16 cellular contexts compared by ENCODE assay signal in genomic region chr2:187158452-187158851, GRCh38.
DNase-seq lines count a peak whose midpoint lies in the region; ATAC-seq and TF ChIP-seq lines count a peak whose summit lies in the region.
"Had no signal": no experiment of that assay in that cellular context is flagged by ENCODE, and none has a peak within 500 bp of the region (broad histone marks: within the 10 kb centered on the region; RNA-seq: fewer than 3 reads in every experiment).

No MANE protein-coding gene starts in this region.

- H3K27ac Mint-ChIP-seq in Calu3 (ENCODE audit: unreplicated experiment): peak overlapping the region; percentile 29
- peak overlapping the region; percentile 91 for H3K27ac Mint-ChIP-seq in endothelial cell (ENCODE audit: unreplicated experiment)
- H3K27ac Mint-ChIP-seq in WTC11: no peak overlapping the region
- H3K27ac Mint-ChIP-seq: CD14-positive monocyte; CD8-positive, alpha-beta T cell; H9; IgD-negative memory B cell had no signal

- no peak for DNase-seq in Right ventricle myocardium inferior (ENCODE audit: missing footprints)
- DNase-seq in left cardiac atrium: no peak
- no peak for DNase-seq in Calu3
- DNase-seq in endothelial cell (ENCODE audit: low spot score): no peak
- DNase-seq in neuronal stem cell (ENCODE audit: low spot score): no peak
- DNase-seq in WTC11 (ENCODE audit: low spot score): no peak
- no peak for DNase-seq in GF-D8 (lab: John Stamatoyannopoulos, UW)
- DNase-seq in AG08396 (ENCODE audit: low spot score): no peak
- DNase-seq: CD8-positive, alpha-beta T cell; COR-L47; DND-41; GM23248; H9 had no signal

- ATAC-seq in Right ventricle myocardium inferior (peak; percentile 48), left cardiac atrium (no peak), WTC11 (no peak)
- ATAC-seq: CD8-positive, alpha-beta T cell; GM12878 had no signal

- H2BK15ac ChIP-seq in neuronal stem cell (ENCODE audit: low read length): no peak overlapping the region

- CTCF ChIA-PET in Calu3 (lab: Charles Lee) (no interaction called here), WTC11 (lab: Charles Lee) (no interaction called here)

- no peak overlapping the region for H3K9ac ChIP-seq in neuronal stem cell (ENCODE audit: low read depth, low read length, poor library complexity)
- H3K9ac ChIP-seq: GM23248 had no signal

- no CpG with 5 or more reads among the region's 3 CpGs for WGBS in neuronal stem cell (ENCODE audit: extremely low coverage in 2 of 2, insufficient read length in 2 of 2, insufficient replicate concordance in 1 of 2), 2 donors

- no peaks in the 10 kb centered on the region for H3K36me3 ChIP-seq in neuronal stem cell (replicated peaks in 1 of 2; ENCODE audit: control insufficient read depth in 2 of 2, insufficient read depth in 2 of 2, low read length in 2 of 2)

- H3K9me3 ChIP-seq in neuronal stem cell (replicated peaks in 1 of 2; ENCODE audit: control insufficient read depth in 2 of 2, insufficient read depth in 1 of 2, low read depth in 1 of 2, low read length in 2 of 2): peaks cover 0 to 3% of the 10 kb centered on the region in 2 donors

- H3K79me1 ChIP-seq in neuronal stem cell (ENCODE audit: low read depth, low read length): no peaks in the 10 kb centered on the region

- no peak overlapping the region for H2BK12ac ChIP-seq in neuronal stem cell (ENCODE audit: low read length)

- POLR2A ChIA-PET in WTC11 (lab: Charles Lee): no interaction called here

- H3K27me3 Mint-ChIP-seq in Calu3 (ENCODE audit: unreplicated experiment) (no peaks in the 10 kb centered on the region), endothelial cell (ENCODE audit: unreplicated experiment) (no peaks in the 10 kb centered on the region), WTC11 (ENCODE audit: low read depth) (no peaks in the 10 kb centered on the region)
- H3K27me3 Mint-ChIP-seq: IgD-negative memory B cell had no signal

- no peak overlapping the region for H3K18ac ChIP-seq in neuronal stem cell (ENCODE audit: low read length)

- no peaks in the 10 kb centered on the region for H3K4me1 ChIP-seq in neuronal stem cell (ENCODE audit: control insufficient read depth in 2 of 2, insufficient read depth in 1 of 2, low read depth in 1 of 2, low read length in 2 of 2)

- no peak overlapping the region for H2BK120ac ChIP-seq in neuronal stem cell (ENCODE audit: low read depth, low read length)

- no peak overlapping the region for H3K27ac ChIP-seq in neuronal stem cell (replicated peaks; ENCODE audit: low read length)
- H3K27ac ChIP-seq: GM23248 had no signal

- no peak for TF ChIP-seq CTCF in Calu3 (IDR thresholded peaks at IDR 0.05; ENCODE audit: unreplicated experiment)
- TF ChIP-seq CTCF in endothelial cell (IDR thresholded peaks at IDR 0.05; ENCODE audit: unreplicated experiment): no peak
- TF ChIP-seq CTCF in WTC11 (IDR thresholded peaks at IDR 0.05): no peak

- H3K4me2 ChIP-seq in neuronal stem cell (ENCODE audit: insufficient read depth, low read length, poor library complexity, severe bottlenecking): no peak overlapping the region

- H3K4me1 Mint-ChIP-seq in Calu3 (ENCODE audit: low read depth, unreplicated experiment): peaks cover 27% of the 10 kb centered on the region
- H3K4me1 Mint-ChIP-seq in endothelial cell (ENCODE audit: unreplicated experiment): peaks cover 11% of the 10 kb centered on the region
- H3K4me1 Mint-ChIP-seq in WTC11: no peaks in the 10 kb centered on the region
- H3K4me1 Mint-ChIP-seq: CD14-positive monocyte, H9, IgD-negative memory B cell had no signal

- no peak overlapping the region for H3K4me3 ChIP-seq in neuronal stem cell (ENCODE audit: low read length in 2 of 2)
- H3K4me3 ChIP-seq: GM12878, GM23248 had no signal

- no peak overlapping the region for H3K14ac ChIP-seq in neuronal stem cell (ENCODE audit: low read length)

- no peak overlapping the region for H4K91ac ChIP-seq in neuronal stem cell (ENCODE audit: low read depth, low read length, poor library complexity)

- H2AFZ ChIP-seq in neuronal stem cell (ENCODE audit: low read length): peak overlapping the region; percentile 56
- H2AFZ ChIP-seq: GM23248 had no signal

- H4K8ac ChIP-seq in neuronal stem cell (ENCODE audit: low read depth, low read length): no peak overlapping the region

- H2AK5ac ChIP-seq in neuronal stem cell (ENCODE audit: low read depth, low read length): no peak overlapping the region

- H3K23ac ChIP-seq in neuronal stem cell (ENCODE audit: low read depth, low read length, poor library complexity): no peak overlapping the region

- H3K9me3 Mint-ChIP-seq in Calu3 (ENCODE audit: low read depth, unreplicated experiment) (no peaks in the 10 kb centered on the region), endothelial cell (ENCODE audit: unreplicated experiment) (no peaks in the 10 kb centered on the region), WTC11 (peaks cover 30% of the 10 kb centered on the region)

- no peaks in the 10 kb centered on the region for H3K27me3 ChIP-seq in neuronal stem cell (ENCODE audit: control insufficient read depth in 3 of 3, insufficient read depth in 3 of 3, low read depth in 1 of 3, low read length in 3 of 3)

- intact Hi-C loops in Right ventricle myocardium inferior (cut with DNase I) (no loop called here), left cardiac atrium (cut with DNase I) (no loop called here), Calu3 (cut with micrococcal nuclease; ENCODE audit: unreplicated experiment) (no loop called here)

- H3K36me3 Mint-ChIP-seq in Calu3 (ENCODE audit: insufficient read depth, unreplicated experiment) (no peaks in the 10 kb centered on the region), endothelial cell (ENCODE audit: low read depth, unreplicated experiment) (peaks cover 10% of the 10 kb centered on the region), WTC11 (peaks cover 19% of the 10 kb centered on the region)
- H3K36me3 Mint-ChIP-seq: CD14-positive monocyte; CD8-positive, alpha-beta T cell; IgD-negative memory B cell had no signal

- no peak overlapping the region for H3K4me3 Mint-ChIP-seq in Calu3 (ENCODE audit: low read depth, unreplicated experiment)
- H3K4me3 Mint-ChIP-seq in endothelial cell (ENCODE audit: unreplicated experiment): no peak overlapping the region
- H3K4me3 Mint-ChIP-seq in WTC11: no peak overlapping the region
- H3K4me3 Mint-ChIP-seq: CD14-positive monocyte; CD8-positive, alpha-beta T cell; H9; IgD-negative memory B cell had no signal

- no peak overlapping the region for H2BK5ac ChIP-seq in neuronal stem cell (ENCODE audit: low read length)

- BruUV-seq in Calu3 (replicated peaks; lab: Mats Ljungman, UMichigan): no TSS peak

- no peak overlapping the region for H3K4ac ChIP-seq in neuronal stem cell (ENCODE audit: low read length)

TF ChIP-seq in WTC11, 78 proteins besides CTCF, POLR2A, EP300 and RAD21:
- TF ChIP-seq RORB (CRISPR knock-in tag; IDR thresholded peaks at IDR 0.05) (no peak), ZNF138 (CRISPR knock-in tag; conservative IDR thresholded peaks at IDR 0.05) (no peak), ZNF281 (CRISPR knock-in tag; IDR thresholded peaks at IDR 0.05) (no peak), SMAD3 (CRISPR knock-in tag; IDR thresholded peaks at IDR 0.05; ENCODE audit: borderline replicate concordance) (no peak)
